8 cellular contexts compared by ENCODE assay signal in genomic region chr19:2041686-2042484, GRCh38. TPM values are rescaled to one million over a fixed set of nuclear protein-coding genes. Genes with fewer than 3 reads are reported as not detected.
DNase-seq lines count a peak whose midpoint lies in the region; ATAC-seq lines count a peak whose summit lies in the region.

No MANE protein-coding gene starts in this region.

- DNase-seq in NCI-H1436 (lab: John Stamatoyannopoulos, UW) (peak; percentile 93), anterior cingulate cortex (lab: John Stamatoyannopoulos, UW) (peak; percentile 43 to 99 (median 95)), left ventricle myocardium superior (peak; percentile 99), pulmonary artery endothelial cell (ENCODE audit: low read depth, low spot score) (peak; percentile 71), ureter (ENCODE audit: low spot score) (peak; percentile 99)

- H3K27me3 Mint-ChIP-seq in T-helper 1 cell treated with Interleukin-12 subunit alpha and Interleukin-12 subunit beta and Interleukin-4 antibody, amounts not matched to agents 30 μg/mL and 1 μg/mL, for 36 hours (ENCODE audit: low read depth), result no peaks in the 10 kb centered on the region

- peaks cover 17% of the 10 kb centered on the region for H3K36me3 Mint-ChIP-seq in T-helper 1 cell treated with Interleukin-12 subunit alpha and Interleukin-12 subunit beta and Interleukin-4 antibody, amounts not matched to agents 30 μg/mL and 1 μg/mL, for 36 hours (ENCODE audit: low read depth)

- peak; percentile 64 for ATAC-seq in HG02623 (IDR thresholded peaks at IDR 0.05; ENCODE audit: unreplicated experiment)
- ATAC-seq in left ventricle myocardium superior, result peak; percentile 87

- no peaks in the 10 kb centered on the region for H3K9me3 Mint-ChIP-seq in T-helper 1 cell treated with Interleukin-12 subunit alpha and Interleukin-12 subunit beta and Interleukin-4 antibody, amounts not matched to agents 30 μg/mL and 1 μg/mL, for 36 hours

- intact Hi-C loops in left ventricle myocardium superior (cut with micrococcal nuclease), result no loop called here

- peak overlapping the region; percentile 36; the same call in 1 of the 2 replicates for H3K4me3 ChIP-seq in GM08714 (ENCODE audit: low read length)

- peak overlapping the region; percentile 76 for H3K4me3 Mint-ChIP-seq in T-helper 1 cell treated with Interleukin-12 subunit alpha and Interleukin-12 subunit beta and Interleukin-4 antibody, amounts not matched to agents 30 μg/mL and 1 μg/mL, for 36 hours

- peaks cover 12% of the 10 kb centered on the region for H3K4me1 Mint-ChIP-seq in T-helper 1 cell treated with Interleukin-12 subunit alpha and Interleukin-12 subunit beta and Interleukin-4 antibody, amounts not matched to agents 30 μg/mL and 1 μg/mL, for 36 hours (ENCODE audit: low read depth)

- H3K27ac Mint-ChIP-seq in T-helper 1 cell treated with Interleukin-12 subunit alpha and Interleukin-12 subunit beta and Interleukin-4 antibody, amounts not matched to agents 30 μg/mL and 1 μg/mL, for 36 hours, result peak overlapping the region; percentile 90

RNA-seq across cellular contexts. Expression of gene MKNK2, which starts 9.2 kb away (rescaled TPM):
- total RNA-seq in left ventricle myocardium superior (272 TPM), pulmonary artery endothelial cell (85.2 and 170 TPM in 2 replicates), ureter (151 TPM)

RNA-seq across cellular contexts. Expression of gene BTBD2, which starts 26.4 kb away (rescaled TPM):
- total RNA-seq in left ventricle myocardium superior, result 65.6 TPM
- total RNA-seq in pulmonary artery endothelial cell, result 52.9 and 61.7 TPM in 2 replicates
- 102 TPM for total RNA-seq in ureter

RNA-seq across cellular contexts. Expression of gene MOB3A, which starts 54.2 kb away (rescaled TPM):
- total RNA-seq in left ventricle myocardium superior (17.5 TPM), pulmonary artery endothelial cell (18.7 and 25.5 TPM in 2 replicates), ureter (51.0 TPM)

RNA-seq across cellular contexts. Expression of gene IZUMO4, which starts 54.8 kb away (rescaled TPM):
- total RNA-seq in left ventricle myocardium superior (1.9 TPM), pulmonary artery endothelial cell (0.46 and 0.74 TPM in 2 replicates), ureter (5.9 TPM)

Comparison
In these comparisons a context has a peak if more than half of its experiments do, and no peak if none do; other contexts are left out.
1. Peak in every context shown above with its lines: DNase-seq, ATAC-seq and H3K4me3 ChIP-seq.